In the genomic region with DNA sequence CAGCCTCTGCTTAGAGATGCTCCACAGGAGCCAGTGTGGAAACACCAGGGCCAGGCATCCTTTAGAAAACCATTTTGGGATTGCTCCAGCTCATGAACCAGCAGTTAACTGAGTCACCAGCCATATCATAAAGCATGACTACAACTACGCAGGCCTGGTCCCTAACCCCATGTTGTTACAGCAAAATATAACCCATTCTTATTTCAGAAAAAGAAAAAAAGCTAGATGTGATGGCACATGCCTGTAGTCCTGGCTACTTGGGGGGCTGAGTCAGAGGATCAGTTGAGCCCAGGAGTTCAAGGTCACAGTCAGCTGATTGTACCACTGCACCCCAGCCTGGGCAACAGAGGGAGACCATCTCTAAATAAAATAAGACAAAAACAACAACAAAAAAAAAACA, we compare ENCODE assay signal across 1 cellular context.
TF ChIP-seq lines count a peak whose summit lies in the region.

No MANE protein-coding gene starts in this region.

TF ChIP-seq in H1, 55 proteins besides CTCF, POLR2A, EP300 and RAD21:
- no peak for TF ChIP-seq EZH2 (IDR thresholded peaks at IDR 0.05; ENCODE audit: low read depth, low read length, severe bottlenecking)
- TF ChIP-seq, protein P1, sequence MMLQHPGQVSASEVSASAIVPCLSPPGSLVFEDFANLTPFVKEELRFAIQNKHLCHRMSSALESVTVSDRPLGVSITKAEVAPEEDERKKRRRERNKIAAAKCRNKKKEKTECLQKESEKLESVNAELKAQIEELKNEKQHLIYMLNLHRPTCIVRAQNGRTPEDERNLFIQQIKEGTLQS (IDR thresholded peaks at IDR 0.05; ENCODE audit: insufficient read depth, low read depth, low read length), result no peak
- TF ChIP-seq TEAD4 (IDR thresholded peaks at IDR 0.05; ENCODE audit: low read depth, low read length), result no peak
- TF ChIP-seq TAF1 (IDR thresholded peaks at IDR 0.05; ENCODE audit: low read depth, low read length), result no peak
- TF ChIP-seq, protein P2, sequence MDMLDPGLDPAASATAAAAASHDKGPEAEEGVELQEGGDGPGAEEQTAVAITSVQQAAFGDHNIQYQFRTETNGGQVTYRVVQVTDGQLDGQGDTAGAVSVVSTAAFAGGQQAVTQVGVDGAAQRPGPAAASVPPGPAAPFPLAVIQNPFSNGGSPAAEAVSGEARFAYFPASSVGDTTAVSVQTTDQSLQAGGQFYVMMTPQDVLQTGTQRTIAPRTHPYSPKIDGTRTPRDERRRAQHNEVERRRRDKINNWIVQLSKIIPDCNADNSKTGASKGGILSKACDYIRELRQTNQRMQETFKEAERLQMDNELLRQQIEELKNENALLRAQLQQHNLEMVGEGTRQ (IDR thresholded peaks at IDR 0.05; ENCODE audit: low read length), result no peak
- TF ChIP-seq SUZ12 (IDR thresholded peaks at IDR 0.05; ENCODE audit: low read length), result no peak
- TF ChIP-seq MAFK (IDR thresholded peaks at IDR 0.05; ENCODE audit: low read depth, low read length), result no peak
- TF ChIP-seq TCF12 (IDR thresholded peaks at IDR 0.05; ENCODE audit: low read depth, low read length), result no peak
- TF ChIP-seq PHF8 (conservative IDR thresholded peaks at IDR 0.05; ENCODE audit: low read depth, low read length), result no peak
- no peak for TF ChIP-seq TAF7 (optimal IDR thresholded peaks at IDR 0.05; ENCODE audit: borderline replicate concordance, low read depth, low read length)
- no peak for TF ChIP-seq CTBP2 (IDR thresholded peaks at IDR 0.05; ENCODE audit: borderline replicate concordance, insufficient read depth, insufficient read length, low read length)
- TF ChIP-seq SP4 (IDR thresholded peaks at IDR 0.05; ENCODE audit: low read length), result no peak
- no peak for TF ChIP-seq SIRT6 (IDR thresholded peaks at IDR 0.05; ENCODE audit: low read length)
- no peak for TF ChIP-seq JUN (IDR thresholded peaks at IDR 0.05; ENCODE audit: low read depth, low read length)
- TF ChIP-seq KDM1A (IDR thresholded peaks at IDR 0.05; ENCODE audit: borderline replicate concordance, low read length), result no peak
- no peak for TF ChIP-seq SP2 (IDR thresholded peaks at IDR 0.05; ENCODE audit: low read length)
- TF ChIP-seq RNF2 (IDR thresholded peaks at IDR 0.05; ENCODE audit: borderline replicate concordance, low read depth, low read length, missing control alignments, poor library complexity, severe bottlenecking), result no peak
- TF ChIP-seq, protein P3, sequence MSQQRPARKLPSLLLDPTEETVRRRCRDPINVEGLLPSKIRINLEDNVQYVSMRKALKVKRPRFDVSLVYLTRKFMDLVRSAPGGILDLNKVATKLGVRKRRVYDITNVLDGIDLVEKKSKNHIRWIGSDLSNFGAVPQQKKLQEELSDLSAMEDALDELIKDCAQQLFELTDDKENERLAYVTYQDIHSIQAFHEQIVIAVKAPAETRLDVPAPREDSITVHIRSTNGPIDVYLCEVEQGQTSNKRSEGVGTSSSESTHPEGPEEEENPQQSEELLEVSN (IDR thresholded peaks at IDR 0.05), result no peak
- no peak for TF ChIP-seq ZNF274 (IDR thresholded peaks at IDR 0.05; ENCODE audit: borderline replicate concordance, extremely low read depth, low read length)
- TF ChIP-seq KDM5A (IDR thresholded peaks at IDR 0.05; ENCODE audit: low read length), result no peak
